26 cellular contexts compared by ENCODE assay signal in the genomic region with DNA sequence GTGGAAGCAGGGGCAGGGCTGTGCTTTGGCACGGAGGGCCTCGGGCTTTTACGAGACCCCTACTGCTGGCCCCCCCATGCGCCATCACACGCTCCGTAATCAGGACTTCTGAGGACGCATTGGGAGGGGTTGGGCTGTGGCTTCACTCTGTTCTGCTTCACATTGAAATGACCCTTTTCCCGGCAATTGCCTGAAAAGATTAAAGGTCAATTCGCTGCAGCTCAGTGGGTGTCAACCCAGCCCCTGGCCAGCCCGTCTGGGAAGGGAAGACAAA.
"Had no signal": no experiment of that assay in that cellular context is flagged by ENCODE, and none has a peak within 500 bp of the region (broad histone marks: within the 10 kb centered on the region; RNA-seq: fewer than 3 reads in every experiment).

No MANE protein-coding gene starts in this region.

- H3K4me1 ChIP-seq: adrenal gland, body of pancreas, gastroesophageal sphincter, parathyroid adenoma, right atrium auricular region had no signal

- H3K36me3 ChIP-seq: adrenal gland, gastroesophageal sphincter, neural progenitor cell, right atrium auricular region, tibial nerve had no signal

- FAIRE-seq: endothelial cell of umbilical vein had no signal

- ATAC-seq: body of pancreas; gastroesophageal sphincter; naive thymus-derived CD8-positive, alpha-beta T cell; T-helper 17 cell had no signal

- H3K4me3 ChIP-seq: adrenal gland, body of pancreas, coronary artery, gastroesophageal sphincter, neural progenitor cell, right atrium auricular region, tibial nerve had no signal

- H3K9ac ChIP-seq: neural progenitor cell, parathyroid adenoma had no signal

- H3K9me3 ChIP-seq: adrenal gland, body of pancreas had no signal

- DNase-seq: activated CD4-positive, alpha-beta memory T cell treated with anti-CD3 and anti-CD28 coated beads for 36 hours; activated CD4-positive, alpha-beta T cell treated with anti-CD3 and anti-CD28 coated beads, Interleukin-2, amount 10 ng/mL, durations not matched to agents 24 days and 14 days; activated CD4-positive, CD25-positive, alpha-beta regulatory T cell treated with anti-CD3 and anti-CD28 coated beads, Interleukin-2, amount 50 U/mL, for 72 hours; activated CD8-positive, alpha-beta memory T cell treated with anti-CD3 and anti-CD28 coated beads, Interleukin-2, amount 50 U/mL, for 4 hours; activated effector memory CD4-positive, alpha-beta T cell treated with anti-CD3 and anti-CD28 coated beads, Interleukin-2, amount 50 U/mL, for 16 hours; activated naive CD4-positive, alpha-beta T cell treated with anti-CD3 and anti-CD28 coated beads for 36 hours; activated naive CD8-positive, alpha-beta T cell treated with anti-CD3 and anti-CD28 coated beads for 36 hours; activated T-cell treated with anti-CD3 and anti-CD28 coated beads, Interleukin-2, amount 50 U/mL, for 1 hour; adrenal gland; aorta; body of pancreas; cerebellar nuclear complex; hippocampal formation; naive thymus-derived CD8-positive, alpha-beta T cell; occipital lobe; stimulated activated CD4-positive, alpha-beta T cell treated with anti-CD3 and anti-CD28 coated beads, Interleukin-2, amount 100 ng/mL, for 48 hours; stimulated activated naive CD4-positive, alpha-beta T cell treated with Interleukin-2 at 50 U/mL for 16 hours; T-helper 17 cell; T1000 had no signal

- H3K27ac ChIP-seq: adrenal gland, body of pancreas, coronary artery, gastroesophageal sphincter, neural progenitor cell, parathyroid adenoma, right atrium auricular region, tibial nerve had no signal
